ENCODE assay signal across 4 cellular contexts in genomic region chr10:15871823-15872222, GRCh38.
TF ChIP-seq lines count a peak whose summit lies in the region.

No MANE protein-coding gene starts in this region.

TF ChIP-seq in SK-N-SH treated with all-trans-retinoic acid at 6 μM for 48 hours, 23 proteins besides CTCF, POLR2A, EP300 and RAD21 (continued from another document):
- no peak for TF ChIP-seq BACH2 (CRISPR knock-in tag; IDR thresholded peaks at IDR 0.05; ENCODE audit: borderline replicate concordance)
TF ChIP-seq in SK-N-SH treated with all-trans-retinoic acid at 6 μM for 48 hours: peak in this region for 1.

TF ChIP-seq in SK-N-SH, 30 proteins besides CTCF, POLR2A, EP300 and RAD21:
- TF ChIP-seq, protein P1, sequence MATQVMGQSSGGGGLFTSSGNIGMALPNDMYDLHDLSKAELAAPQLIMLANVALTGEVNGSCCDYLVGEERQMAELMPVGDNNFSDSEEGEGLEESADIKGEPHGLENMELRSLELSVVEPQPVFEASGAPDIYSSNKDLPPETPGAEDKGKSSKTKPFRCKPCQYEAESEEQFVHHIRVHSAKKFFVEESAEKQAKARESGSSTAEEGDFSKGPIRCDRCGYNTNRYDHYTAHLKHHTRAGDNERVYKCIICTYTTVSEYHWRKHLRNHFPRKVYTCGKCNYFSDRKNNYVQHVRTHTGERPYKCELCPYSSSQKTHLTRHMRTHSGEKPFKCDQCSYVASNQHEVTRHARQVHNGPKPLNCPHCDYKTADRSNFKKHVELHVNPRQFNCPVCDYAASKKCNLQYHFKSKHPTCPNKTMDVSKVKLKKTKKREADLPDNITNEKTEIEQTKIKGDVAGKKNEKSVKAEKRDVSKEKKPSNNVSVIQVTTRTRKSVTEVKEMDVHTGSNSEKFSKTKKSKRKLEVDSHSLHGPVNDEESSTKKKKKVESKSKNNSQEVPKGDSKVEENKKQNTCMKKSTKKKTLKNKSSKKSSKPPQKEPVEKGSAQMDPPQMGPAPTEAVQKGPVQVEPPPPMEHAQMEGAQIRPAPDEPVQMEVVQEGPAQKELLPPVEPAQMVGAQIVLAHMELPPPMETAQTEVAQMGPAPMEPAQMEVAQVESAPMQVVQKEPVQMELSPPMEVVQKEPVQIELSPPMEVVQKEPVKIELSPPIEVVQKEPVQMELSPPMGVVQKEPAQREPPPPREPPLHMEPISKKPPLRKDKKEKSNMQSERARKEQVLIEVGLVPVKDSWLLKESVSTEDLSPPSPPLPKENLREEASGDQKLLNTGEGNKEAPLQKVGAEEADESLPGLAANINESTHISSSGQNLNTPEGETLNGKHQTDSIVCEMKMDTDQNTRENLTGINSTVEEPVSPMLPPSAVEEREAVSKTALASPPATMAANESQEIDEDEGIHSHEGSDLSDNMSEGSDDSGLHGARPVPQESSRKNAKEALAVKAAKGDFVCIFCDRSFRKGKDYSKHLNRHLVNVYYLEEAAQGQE (IDR thresholded peaks at IDR 0.05; ENCODE audit: low read depth, low read length) = no peak
- no peak for TF ChIP-seq YY1 (IDR thresholded peaks at IDR 0.05; ENCODE audit: low read depth)

TF ChIP-seq in HEK293, 187 proteins besides CTCF, POLR2A, EP300 and RAD21 (continues in another document):
- no peak for TF ChIP-seq PRDM2 (tag by site-specific recombination; IDR thresholded peaks at IDR 0.05; ENCODE audit: borderline replicate concordance)
- TF ChIP-seq ZNF449 (tag by site-specific recombination; IDR thresholded peaks at IDR 0.05) = no peak
- TF ChIP-seq PRDM10 (tag by site-specific recombination; IDR thresholded peaks at IDR 0.05) = peak; percentile 95
- no peak for TF ChIP-seq ZNF510 (tag by site-specific recombination; IDR thresholded peaks at IDR 0.05; ENCODE audit: insufficient replicate concordance)
- no peak for TF ChIP-seq GLIS1 (tag by site-specific recombination; IDR thresholded peaks at IDR 0.05)
- TF ChIP-seq ZNF24 (tag by site-specific recombination; IDR thresholded peaks at IDR 0.05) = no peak

TF ChIP-seq in K562, 482 proteins besides CTCF, POLR2A, EP300 and RAD21 (continued from another document and continues in another):
- TF ChIP-seq TRIM24 (IDR thresholded peaks at IDR 0.05) (peak; percentile 85 to 88; a peak in 3 of 4 replicates), KAT7 (CRISPR knock-in tag; IDR thresholded peaks at IDR 0.05; ENCODE audit: borderline replicate concordance) (no peak), TAL1 (IDR thresholded peaks at IDR 0.05) (no peak), CBX2 (IDR thresholded peaks at IDR 0.05; ENCODE audit: insufficient read depth, low read length, poor library complexity, severe bottlenecking) (no peak), ERF (CRISPR knock-in tag; IDR thresholded peaks at IDR 0.05) (no peak), ZNF274 (IDR thresholded peaks at IDR 0.05; ENCODE audit: borderline replicate concordance, low read depth, low read length) (no peak), GATAD2B (IDR thresholded peaks at IDR 0.05; ENCODE audit: borderline replicate concordance) (no peak), ATF7 (IDR thresholded peaks at IDR 0.05) (peak; percentile 56; the same call in 1 of the 2 replicates), ZNF76 (CRISPR knock-in tag; IDR thresholded peaks at IDR 0.05; ENCODE audit: borderline replicate concordance) (no peak), STAT5A (IDR thresholded peaks at IDR 0.05; ENCODE audit: borderline replicate concordance, low read length) (no peak), PYGO2 (tag; IDR thresholded peaks at IDR 0.05) (no peak), SAP30 (IDR thresholded peaks at IDR 0.05; ENCODE audit: borderline replicate concordance, insufficient read depth, low read depth, low read length, poor library complexity, severe bottlenecking) (no peak), NFE2L1 (tag; IDR thresholded peaks at IDR 0.05; ENCODE audit: borderline replicate concordance, low read depth) (no peak), CHCHD3 (CRISPR knock-in tag; IDR thresholded peaks at IDR 0.05) (no peak), ZNF764 (CRISPR knock-in tag; IDR thresholded peaks at IDR 0.05; ENCODE audit: low read depth) (no peak), NFIX (CRISPR knock-in tag; IDR thresholded peaks at IDR 0.05; ENCODE audit: low read depth) (no peak), ZNF354B (CRISPR knock-in tag; IDR thresholded peaks at IDR 0.05) (no peak), ATF2 (CRISPR knock-in tag; IDR thresholded peaks at IDR 0.05) (no peak), SIX5 (IDR thresholded peaks at IDR 0.05; ENCODE audit: borderline replicate concordance in 1 of 2, insufficient read depth in 1 of 2, low read depth in 1 of 2, low read length in 2 of 2) (no peak), IRF1 (CRISPR knock-in tag; IDR thresholded peaks at IDR 0.05; ENCODE audit: borderline replicate concordance) (no peak), NFRKB (IDR thresholded peaks at IDR 0.05; ENCODE audit: low read depth) (no peak), MCM5 (IDR thresholded peaks at IDR 0.05; ENCODE audit: low read depth) (no peak), BHLHE40 (IDR thresholded peaks at IDR 0.05; ENCODE audit: low read length) (no peak), ZBTB1 (CRISPR knock-in tag; IDR thresholded peaks at IDR 0.05; ENCODE audit: borderline replicate concordance, low read depth) (no peak), CXXC5 (CRISPR knock-in tag; IDR thresholded peaks at IDR 0.05) (no peak), RBFOX2 (IDR thresholded peaks at IDR 0.05; ENCODE audit: low read depth, low read length) (no peak), ZNF592 (IDR thresholded peaks at IDR 0.05) (no peak), SRSF1 (IDR thresholded peaks at IDR 0.05; ENCODE audit: low read depth, low read length) (no peak), RFX7 (CRISPR knock-in tag; IDR thresholded peaks at IDR 0.05) (no peak), FOS (IDR thresholded peaks at IDR 0.05; ENCODE audit: extremely low read depth, insufficient read length) (no peak), NFATC3 (IDR thresholded peaks at IDR 0.05) (no peak), ZNF778 (CRISPR knock-in tag; IDR thresholded peaks at IDR 0.05) (no peak), ZNF124 (CRISPR knock-in tag; IDR thresholded peaks at IDR 0.05) (no peak), ZNF311 (CRISPR knock-in tag; IDR thresholded peaks at IDR 0.05) (no peak), NCOA6 (IDR thresholded peaks at IDR 0.05) (no peak), BRD4 (IDR thresholded peaks at IDR 0.05) (no peak)
- TF ChIP-seq, protein P2, sequence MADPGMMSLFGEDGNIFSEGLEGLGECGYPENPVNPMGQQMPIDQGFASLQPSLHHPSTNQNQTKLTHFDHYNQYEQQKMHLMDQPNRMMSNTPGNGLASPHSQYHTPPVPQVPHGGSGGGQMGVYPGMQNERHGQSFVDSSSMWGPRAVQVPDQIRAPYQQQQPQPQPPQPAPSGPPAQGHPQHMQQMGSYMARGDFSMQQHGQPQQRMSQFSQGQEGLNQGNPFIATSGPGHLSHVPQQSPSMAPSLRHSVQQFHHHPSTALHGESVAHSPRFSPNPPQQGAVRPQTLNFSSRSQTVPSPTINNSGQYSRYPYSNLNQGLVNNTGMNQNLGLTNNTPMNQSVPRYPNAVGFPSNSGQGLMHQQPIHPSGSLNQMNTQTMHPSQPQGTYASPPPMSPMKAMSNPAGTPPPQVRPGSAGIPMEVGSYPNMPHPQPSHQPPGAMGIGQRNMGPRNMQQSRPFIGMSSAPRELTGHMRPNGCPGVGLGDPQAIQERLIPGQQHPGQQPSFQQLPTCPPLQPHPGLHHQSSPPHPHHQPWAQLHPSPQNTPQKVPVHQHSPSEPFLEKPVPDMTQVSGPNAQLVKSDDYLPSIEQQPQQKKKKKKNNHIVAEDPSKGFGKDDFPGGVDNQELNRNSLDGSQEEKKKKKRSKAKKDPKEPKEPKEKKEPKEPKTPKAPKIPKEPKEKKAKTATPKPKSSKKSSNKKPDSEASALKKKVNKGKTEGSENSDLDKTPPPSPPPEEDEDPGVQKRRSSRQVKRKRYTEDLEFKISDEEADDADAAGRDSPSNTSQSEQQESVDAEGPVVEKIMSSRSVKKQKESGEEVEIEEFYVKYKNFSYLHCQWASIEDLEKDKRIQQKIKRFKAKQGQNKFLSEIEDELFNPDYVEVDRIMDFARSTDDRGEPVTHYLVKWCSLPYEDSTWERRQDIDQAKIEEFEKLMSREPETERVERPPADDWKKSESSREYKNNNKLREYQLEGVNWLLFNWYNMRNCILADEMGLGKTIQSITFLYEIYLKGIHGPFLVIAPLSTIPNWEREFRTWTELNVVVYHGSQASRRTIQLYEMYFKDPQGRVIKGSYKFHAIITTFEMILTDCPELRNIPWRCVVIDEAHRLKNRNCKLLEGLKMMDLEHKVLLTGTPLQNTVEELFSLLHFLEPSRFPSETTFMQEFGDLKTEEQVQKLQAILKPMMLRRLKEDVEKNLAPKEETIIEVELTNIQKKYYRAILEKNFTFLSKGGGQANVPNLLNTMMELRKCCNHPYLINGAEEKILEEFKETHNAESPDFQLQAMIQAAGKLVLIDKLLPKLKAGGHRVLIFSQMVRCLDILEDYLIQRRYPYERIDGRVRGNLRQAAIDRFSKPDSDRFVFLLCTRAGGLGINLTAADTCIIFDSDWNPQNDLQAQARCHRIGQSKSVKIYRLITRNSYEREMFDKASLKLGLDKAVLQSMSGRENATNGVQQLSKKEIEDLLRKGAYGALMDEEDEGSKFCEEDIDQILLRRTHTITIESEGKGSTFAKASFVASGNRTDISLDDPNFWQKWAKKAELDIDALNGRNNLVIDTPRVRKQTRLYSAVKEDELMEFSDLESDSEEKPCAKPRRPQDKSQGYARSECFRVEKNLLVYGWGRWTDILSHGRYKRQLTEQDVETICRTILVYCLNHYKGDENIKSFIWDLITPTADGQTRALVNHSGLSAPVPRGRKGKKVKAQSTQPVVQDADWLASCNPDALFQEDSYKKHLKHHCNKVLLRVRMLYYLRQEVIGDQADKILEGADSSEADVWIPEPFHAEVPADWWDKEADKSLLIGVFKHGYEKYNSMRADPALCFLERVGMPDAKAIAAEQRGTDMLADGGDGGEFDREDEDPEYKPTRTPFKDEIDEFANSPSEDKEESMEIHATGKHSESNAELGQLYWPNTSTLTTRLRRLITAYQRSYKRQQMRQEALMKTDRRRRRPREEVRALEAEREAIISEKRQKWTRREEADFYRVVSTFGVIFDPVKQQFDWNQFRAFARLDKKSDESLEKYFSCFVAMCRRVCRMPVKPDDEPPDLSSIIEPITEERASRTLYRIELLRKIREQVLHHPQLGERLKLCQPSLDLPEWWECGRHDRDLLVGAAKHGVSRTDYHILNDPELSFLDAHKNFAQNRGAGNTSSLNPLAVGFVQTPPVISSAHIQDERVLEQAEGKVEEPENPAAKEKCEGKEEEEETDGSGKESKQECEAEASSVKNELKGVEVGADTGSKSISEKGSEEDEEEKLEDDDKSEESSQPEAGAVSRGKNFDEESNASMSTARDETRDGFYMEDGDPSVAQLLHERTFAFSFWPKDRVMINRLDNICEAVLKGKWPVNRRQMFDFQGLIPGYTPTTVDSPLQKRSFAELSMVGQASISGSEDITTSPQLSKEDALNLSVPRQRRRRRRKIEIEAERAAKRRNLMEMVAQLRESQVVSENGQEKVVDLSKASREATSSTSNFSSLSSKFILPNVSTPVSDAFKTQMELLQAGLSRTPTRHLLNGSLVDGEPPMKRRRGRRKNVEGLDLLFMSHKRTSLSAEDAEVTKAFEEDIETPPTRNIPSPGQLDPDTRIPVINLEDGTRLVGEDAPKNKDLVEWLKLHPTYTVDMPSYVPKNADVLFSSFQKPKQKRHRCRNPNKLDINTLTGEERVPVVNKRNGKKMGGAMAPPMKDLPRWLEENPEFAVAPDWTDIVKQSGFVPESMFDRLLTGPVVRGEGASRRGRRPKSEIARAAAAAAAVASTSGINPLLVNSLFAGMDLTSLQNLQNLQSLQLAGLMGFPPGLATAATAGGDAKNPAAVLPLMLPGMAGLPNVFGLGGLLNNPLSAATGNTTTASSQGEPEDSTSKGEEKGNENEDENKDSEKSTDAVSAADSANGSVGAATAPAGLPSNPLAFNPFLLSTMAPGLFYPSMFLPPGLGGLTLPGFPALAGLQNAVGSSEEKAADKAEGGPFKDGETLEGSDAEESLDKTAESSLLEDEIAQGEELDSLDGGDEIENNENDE (IDR thresholded peaks at IDR 0.05; ENCODE audit: low read depth, low read length) = no peak
